8 cellular contexts compared by ENCODE assay signal in the genomic region with DNA sequence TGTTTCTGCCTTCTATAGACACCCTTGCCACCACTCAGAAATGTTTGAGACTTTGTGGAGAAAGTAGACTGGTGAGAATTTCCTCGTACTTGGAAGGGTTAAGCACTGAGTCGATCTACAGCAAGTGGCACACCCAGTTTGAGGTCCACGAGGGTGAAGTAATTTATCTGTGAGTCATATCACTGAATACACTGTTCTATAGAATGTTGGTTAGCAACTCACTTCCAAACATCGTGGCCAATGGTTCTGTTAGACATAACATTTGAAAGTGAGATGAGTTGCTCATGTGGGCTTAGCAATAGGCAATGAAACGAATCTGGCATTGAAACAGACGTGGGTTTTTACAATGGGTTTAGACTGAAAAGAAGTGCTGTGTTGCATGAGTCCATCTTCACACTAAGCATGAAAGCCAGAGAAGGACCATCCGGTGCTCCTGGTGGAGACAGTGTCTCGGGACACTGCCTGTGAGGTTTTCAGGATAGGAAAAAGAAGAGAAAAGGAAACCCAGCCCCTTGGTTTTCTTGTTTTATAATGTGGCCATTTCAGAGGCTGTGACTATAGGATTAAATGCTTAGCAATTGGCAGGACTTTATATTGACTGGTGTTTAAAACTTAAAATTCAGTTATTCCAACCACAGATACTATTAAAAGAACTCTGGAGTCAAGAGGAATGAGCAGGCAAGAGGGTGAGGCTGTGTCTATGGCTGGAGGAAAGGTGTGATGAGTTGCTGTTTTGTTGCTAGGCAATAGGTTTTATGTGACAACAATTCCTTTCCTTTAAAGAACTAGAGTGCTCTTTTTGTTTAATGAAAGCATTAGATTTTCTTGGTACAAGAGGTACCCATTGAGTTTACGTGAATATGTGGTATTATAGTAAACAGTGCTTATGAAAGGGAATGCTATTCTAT. TPM values are rescaled to one million over a fixed set of nuclear protein-coding genes. Genes with fewer than 3 reads are reported as not detected.
DNase-seq lines count a peak whose midpoint lies in the region; ATAC-seq and TF ChIP-seq lines count a peak whose summit lies in the region.

No MANE protein-coding gene starts in this region.

- peak overlapping the region; percentile 98 for H3K27ac ChIP-seq in hepatocyte

- 26% methylated on average over 9 of the region's 9 CpGs for WGBS in hepatocyte (ENCODE audit: low lambda C conversion rate, missing lambda C conversion rate)

- TF ChIP-seq CTCF in hepatocyte (IDR thresholded peaks at IDR 0.05; ENCODE audit: poor library complexity) = no peak

- H3K4me2 ChIP-seq in hepatocyte = peak overlapping the region; percentile 67

- no peaks in the 10 kb centered on the region for H3K9me3 ChIP-seq in hepatocyte (ENCODE audit: low read depth)

- peaks cover 42% of the 10 kb centered on the region for H3K4me1 ChIP-seq in hepatocyte (ENCODE audit: insufficient read depth)

- H2AFZ ChIP-seq in hepatocyte = no peak overlapping the region

- peak; percentile 32 for DNase-seq in NK-92 treated with Interleukin-12 subunit alpha and Interleukin-12 subunit beta, amount 100 ng/mL, for 24 hours (lab: John Stamatoyannopoulos, UW)
- DNase-seq in NK-92 (lab: John Stamatoyannopoulos, UW; ENCODE audit: unreplicated experiment) (no peak), RPMI7951 (ENCODE audit: low read depth) (peak; percentile 95), hepatocyte (ENCODE audit: low spot score) (peak; percentile 85)
- peak; percentile 53 for DNase-seq in activated naive CD4-positive, alpha-beta T cell treated with anti-CD3 and anti-CD28 coated beads, Interleukin-2, amount 50 U/mL, for 16 hours
- DNase-seq in stimulated activated CD4-positive, alpha-beta T cell treated with anti-CD3 and anti-CD28 coated beads, TNF-alpha, amount 100 ng/mL, for 1 hour (ENCODE audit: low read depth in 3 of 3, low spot score in 1 of 3) = peak in 2 of 3 donors; percentile 34 to 47

- no peak overlapping the region for H3K4me3 ChIP-seq in hepatocyte

- H3K79me2 ChIP-seq in hepatocyte = no peaks in the 10 kb centered on the region

- H3K9me2 ChIP-seq in hepatocyte (replicated peaks; ENCODE audit: insufficient read depth) = no peaks in the 10 kb centered on the region

- H3K27me3 ChIP-seq in hepatocyte = no peaks in the 10 kb centered on the region

- H4K20me1 ChIP-seq in hepatocyte (ENCODE audit: insufficient read depth, poor library complexity, severe bottlenecking) = no peaks in the 10 kb centered on the region

- ATAC-seq in GM21529 (IDR thresholded peaks at IDR 0.05; ENCODE audit: unreplicated experiment) = no peak
- no peak for ATAC-seq in HG03378 (IDR thresholded peaks at IDR 0.05; ENCODE audit: unreplicated experiment)

- no peaks in the 10 kb centered on the region for H3K36me3 ChIP-seq in hepatocyte (replicated peaks; ENCODE audit: insufficient read depth, low read depth)

RNA-seq across cellular contexts. Expression of gene EZR, which starts 31.0 kb away (rescaled TPM):
- total RNA-seq in RPMI7951 (2014; rRNA removed; shearing (Covaris generic)) = 95.6 and 104 TPM in 2 replicates
- 395 and 399 TPM in 2 replicates for total RNA-seq in hepatocyte
- polyA plus RNA-seq in hepatocyte = 616 and 623 TPM in 2 replicates
